In the genomic region with DNA sequence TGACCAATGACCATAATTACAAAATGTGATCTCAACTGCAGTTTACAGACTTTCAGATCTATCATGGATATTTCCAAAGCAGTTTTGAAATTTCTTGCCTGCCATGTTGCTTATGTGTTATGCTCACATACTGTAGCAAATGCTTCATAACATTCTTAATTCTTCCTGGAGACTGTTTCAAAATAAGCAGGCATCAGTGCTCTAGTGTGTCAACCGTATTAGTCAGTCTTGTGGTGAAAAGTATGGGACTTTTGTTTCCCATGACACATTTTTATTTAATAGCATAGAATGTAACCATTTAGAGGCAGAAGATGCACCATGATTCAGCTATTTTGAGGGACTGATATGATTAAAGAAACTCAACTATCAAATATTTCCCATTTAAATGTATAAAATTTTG, we compare ENCODE assay signal across 17 cellular contexts. TPM values are rescaled to one million over a fixed set of nuclear protein-coding genes. Genes with fewer than 3 reads are reported as not detected.
DNase-seq lines count a peak whose midpoint lies in the region; ATAC-seq, FAIRE-seq and TF ChIP-seq lines count a peak whose summit lies in the region.
"Had no signal": no experiment of that assay in that cellular context is flagged by ENCODE, and none has a peak within 500 bp of the region (broad histone marks: within the 10 kb centered on the region; RNA-seq: fewer than 3 reads in every experiment).

No MANE protein-coding gene starts in this region.

- peaks cover 52% of the 10 kb centered on the region for H3K27me3 ChIP-seq in left ventricle myocardium inferior (ENCODE audit: low read depth)

- no peaks in the 10 kb centered on the region for H3K36me3 ChIP-seq in left ventricle myocardium inferior
- H3K36me3 ChIP-seq: BLaER1 treated with 17β-estradiol and CSF1 and Interleukin-3, amounts not matched to agents 10 nM and 100 nM had no signal

- H3K4me1 Mint-ChIP-seq in WTC11 = peaks cover 26% of the 10 kb centered on the region

- DNase-seq in left ventricle myocardium inferior (no peak), left cardiac atrium (no peak), WTC11 (ENCODE audit: low spot score) (no peak), glomerular visceral epithelial cell (ENCODE audit: extremely low spot score) (peak; percentile 68), urothelium cell line (ENCODE audit: low spot score) (peak; percentile 6), NCI-H1417 (lab: John Stamatoyannopoulos, UW) (no peak), T-helper 9 cell (no peak), NCI-H446 (lab: John Stamatoyannopoulos, UW) (no peak)
- DNase-seq: activated T-cell treated with anti-CD3 and anti-CD28 coated beads, Interleukin-2, amount 50 U/mL, for 72 hours; Karpas-422; NCI-H526; stimulated activated CD4-positive, alpha-beta T cell treated with anti-CD3 and anti-CD28 coated beads, Interleukin-12 subunit alpha, Interleukin-12 subunit beta, amount 100 ng/mL, for 4 hours; T-helper 2 cell had no signal

- intact Hi-C loops in left ventricle myocardium inferior (cut with micrococcal nuclease) = no loop called here
- intact Hi-C loops in left cardiac atrium (cut with DNase I) = no loop called here

- no peak for TF ChIP-seq CTCF in left ventricle myocardium inferior (IDR thresholded peaks at IDR 0.05; ENCODE audit: borderline replicate concordance)
- TF ChIP-seq CTCF in WTC11 (IDR thresholded peaks at IDR 0.05) = no peak

- H3K36me3 Mint-ChIP-seq in WTC11 = no peaks in the 10 kb centered on the region

- peak overlapping the region; percentile 70 for H3K4me3 ChIP-seq in left ventricle myocardium inferior
- H3K4me3 ChIP-seq: BLaER1 treated with 17β-estradiol and CSF1 and Interleukin-3, amounts not matched to agents 10 nM and 100 nM; lung had no signal

- no peaks in the 10 kb centered on the region for H3K9me3 Mint-ChIP-seq in WTC11
- H3K9me3 Mint-ChIP-seq: activated T-cell treated with anti-CD3 and anti-CD28 coated beads, Interleukin-2, amount 50 U/mL, for 72 hours; stimulated activated naive CD8-positive, alpha-beta T cell treated with anti-CD3 and anti-CD28 coated beads, Interleukin-15, Interleukin-2, amounts not matched to agents 100 ng/mL and 50 ng/mL, for 24 hours had no signal

- H3K27ac Mint-ChIP-seq in WTC11 = no peak overlapping the region
- H3K27ac Mint-ChIP-seq: activated T-cell treated with anti-CD3 and anti-CD28 coated beads, Interleukin-2, amount 50 U/mL, for 72 hours; stimulated activated naive CD8-positive, alpha-beta T cell treated with anti-CD3 and anti-CD28 coated beads, Interleukin-15, Interleukin-2, amounts not matched to agents 100 ng/mL and 50 ng/mL, for 24 hours had no signal

- no peak for FAIRE-seq in urothelium cell line (lab: Jason Lieb, UNC)
- FAIRE-seq: endometrium had no signal

- H3K4me3 Mint-ChIP-seq in WTC11 = peak overlapping the region; percentile 29; the same call in 1 of the 2 replicates
- H3K4me3 Mint-ChIP-seq: activated T-cell treated with anti-CD3 and anti-CD28 coated beads, Interleukin-2, amount 50 U/mL, for 72 hours; stimulated activated naive CD8-positive, alpha-beta T cell treated with anti-CD3 and anti-CD28 coated beads, Interleukin-15, Interleukin-2, amounts not matched to agents 100 ng/mL and 50 ng/mL, for 24 hours had no signal

- H3K27me3 Mint-ChIP-seq in WTC11 (ENCODE audit: low read depth) = peaks cover 33% of the 10 kb centered on the region

- peak overlapping the region; percentile 93 for H3K27ac ChIP-seq in left ventricle myocardium inferior (replicated peaks)
- H3K27ac ChIP-seq: BLaER1 treated with 17β-estradiol and CSF1 and Interleukin-3, amounts not matched to agents 10 nM and 100 nM had no signal

- CTCF ChIA-PET in WTC11 (lab: Charles Lee) = no interaction called here

- ATAC-seq in left cardiac atrium = no peak
- no peak for ATAC-seq in WTC11

- POLR2A ChIA-PET in WTC11 (lab: Charles Lee) = no interaction called here

- H3K4me1 ChIP-seq in left ventricle myocardium inferior = peaks cover 20% of the 10 kb centered on the region

- no peaks in the 10 kb centered on the region for H3K9me3 ChIP-seq in left ventricle myocardium inferior (replicated peaks)

TF ChIP-seq in WTC11, 78 proteins besides CTCF, POLR2A, EP300 and RAD21:
- TF ChIP-seq JUN (CRISPR knock-in tag; IDR thresholded peaks at IDR 0.05) (no peak), ZNF317 (CRISPR knock-in tag; IDR thresholded peaks at IDR 0.05; ENCODE audit: borderline replicate concordance, low read depth) (no peak)
- TF ChIP-seq, protein P1, sequence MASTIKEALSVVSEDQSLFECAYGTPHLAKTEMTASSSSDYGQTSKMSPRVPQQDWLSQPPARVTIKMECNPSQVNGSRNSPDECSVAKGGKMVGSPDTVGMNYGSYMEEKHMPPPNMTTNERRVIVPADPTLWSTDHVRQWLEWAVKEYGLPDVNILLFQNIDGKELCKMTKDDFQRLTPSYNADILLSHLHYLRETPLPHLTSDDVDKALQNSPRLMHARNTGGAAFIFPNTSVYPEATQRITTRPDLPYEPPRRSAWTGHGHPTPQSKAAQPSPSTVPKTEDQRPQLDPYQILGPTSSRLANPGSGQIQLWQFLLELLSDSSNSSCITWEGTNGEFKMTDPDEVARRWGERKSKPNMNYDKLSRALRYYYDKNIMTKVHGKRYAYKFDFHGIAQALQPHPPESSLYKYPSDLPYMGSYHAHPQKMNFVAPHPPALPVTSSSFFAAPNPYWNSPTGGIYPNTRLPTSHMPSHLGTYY (CRISPR knock-in tag; IDR thresholded peaks at IDR 0.05) = no peak

RNA-seq across cellular contexts. Expression of a gene that starts 1.7 kb away (rescaled TPM):
- total RNA-seq in left ventricle myocardium inferior (56.9 TPM), left cardiac atrium (10 to 100 TPM; 34.5 to 35.5 TPM), WTC11 (2021) (1.7 to 2.8 TPM (median 2.7 TPM) in 3 replicates)
- total RNA-seq: activated T-cell treated with anti-CD3 and anti-CD28 coated beads, Interleukin-2, amount 50 U/mL, for 72 hours had no signal

Comparison
In these comparisons a context has a peak if more than half of its experiments do, and no peak if none do; other contexts are left out.
1. DNase-seq: peak in glomerular visceral epithelial cell (single experiment) and urothelium cell line (single experiment); none in left ventricle myocardium inferior (single experiment), left cardiac atrium (single experiment), WTC11 (single experiment), NCI-H1417 (0 of 3), T-helper 9 cell (single experiment) and NCI-H446 (0 of 2).